In the genomic region with DNA sequence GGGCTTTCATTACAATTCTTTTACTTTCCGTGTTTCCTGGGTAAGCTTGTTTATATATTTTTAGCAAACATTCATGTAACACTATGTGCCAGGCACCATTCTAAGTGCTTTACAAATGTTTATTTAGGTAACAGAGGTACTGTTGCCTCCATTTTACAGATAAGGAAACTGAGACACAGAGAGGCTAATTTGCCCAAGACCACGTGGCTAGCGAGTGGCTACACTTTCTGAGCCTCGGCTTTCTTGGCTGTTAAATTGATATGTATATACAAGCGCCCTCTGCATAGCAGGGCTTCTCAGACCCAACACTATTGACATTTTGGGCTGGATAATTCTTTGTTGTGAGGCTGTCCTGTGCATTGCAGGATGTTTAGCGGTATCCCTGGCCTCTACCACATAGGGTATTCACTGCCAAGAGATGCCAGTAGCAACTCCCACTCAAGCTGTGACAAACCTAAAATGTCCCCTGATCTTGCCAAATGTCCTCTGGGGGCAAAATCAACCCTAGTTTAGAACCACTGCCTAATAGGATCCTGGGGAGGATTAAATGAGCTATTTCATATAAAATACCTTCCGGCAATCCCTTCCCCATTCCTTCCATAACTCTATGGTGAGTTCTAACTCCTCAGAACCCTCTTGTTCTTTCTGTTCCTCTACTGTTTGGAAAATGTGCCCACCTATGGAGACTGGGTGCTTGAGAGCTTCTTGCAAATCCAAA, we compare ENCODE assay signal across 8 cellular contexts. TPM values are rescaled to one million over a fixed set of nuclear protein-coding genes. Genes with fewer than 3 reads are reported as not detected.
A peak's percentile ranks its signal among the peaks of the same experiment; 100 is the strongest.
DNase-seq lines count a peak whose midpoint lies in the region; ATAC-seq, FAIRE-seq and TF ChIP-seq lines count a peak whose summit lies in the region.

No MANE protein-coding gene starts in this region.

- FAIRE-seq in A549 (lab: Jason Lieb, UNC), result no peak

- peak overlapping the region; percentile 90 to 95 (median 91) for H3K27ac Mint-ChIP-seq in IgD-negative memory B cell
- H3K27ac Mint-ChIP-seq in naive thymus-derived CD4-positive, alpha-beta T cell, result peak overlapping the region; percentile 22 to 90 (median 83)

- intact Hi-C loops in naive thymus-derived CD4-positive, alpha-beta T cell (cut with micrococcal nuclease), result loop anchor here (1.0 to 2.0 kb wide), 3 partner anchors 8 to 18 kb away; partner anchors contain the start of gene ID3 (in 2 of the 2)

- CTCF ChIA-PET in A549 (lab: Yijun Ruan, JAX), result interaction anchor here (0.6 to 4.2 kb wide), 17 partner anchors 8 to 603 kb away, joined by 3 to 30 read pairs (median 4); partner anchors contain the start of gene ID3
- CTCF ChIA-PET in naive thymus-derived CD4-positive, alpha-beta T cell (lab: Charles Lee), result interaction anchor here (1.0 to 2.0 kb wide), 10 partner anchors 16 to 61 kb away, joined by 3 to 17 read pairs (median 5); no protein-coding TSS in a partner anchor

- no peak for TF ChIP-seq RAD21 in A549 (conservative IDR thresholded peaks at IDR 0.05 in 1 of 2, IDR thresholded peaks at IDR 0.05 in 1 of 2)

- H3K27ac ChIP-seq in A549 (peak overlapping the region; percentile 96 to 100), brain microvascular endothelial cell (peak overlapping the region; percentile 99)
- peak overlapping the region; percentile 59 for H3K27ac ChIP-seq in naive thymus-derived CD4-positive, alpha-beta T cell (ENCODE audit: low read depth, low read length)

- ATAC-seq in A549, result peak; percentile 30 to 60; a peak in 4 of 6 replicates
- ATAC-seq in naive thymus-derived CD4-positive, alpha-beta T cell, result no peak
- no peak for ATAC-seq in HG03442 (IDR thresholded peaks at IDR 0.05; ENCODE audit: unreplicated experiment)

- H3K36me3 ChIP-seq in brain microvascular endothelial cell (replicated peaks), result no peaks in the 10 kb centered on the region
- H3K36me3 ChIP-seq in naive thymus-derived CD4-positive, alpha-beta T cell (ENCODE audit: control insufficient read depth in 2 of 3, insufficient read depth in 3 of 3, low read length in 3 of 3), result no peaks in the 10 kb centered on the region

- WGBS in A549 (ENCODE audit: missing lambda C conversion rate), result 8% methylated on average over 7 of the region's 7 CpGs

- peaks cover 0 to 6% (median 2%) of the 10 kb centered on the region in 3 donors for H3K9me3 Mint-ChIP-seq in IgD-negative memory B cell
- H3K9me3 Mint-ChIP-seq in naive thymus-derived CD4-positive, alpha-beta T cell, result peaks cover 0 to 3% (median 0%) of the 10 kb centered on the region in 11 donors

- 0 out of 3 replicates have a peak overlapping the region, but pooled peaks have one; percentile 16 for H3K4me3 ChIP-seq in A549
- peak overlapping the region; percentile 33 for H3K4me3 ChIP-seq in brain microvascular endothelial cell (ENCODE audit: low read depth, low read length)
- no peak overlapping the region for H3K4me3 ChIP-seq in naive thymus-derived CD4-positive, alpha-beta T cell (ENCODE audit: low read length)

- no peak for TF ChIP-seq EP300 in A549 (IDR thresholded peaks at IDR 0.05)

- in situ Hi-C loops in brain microvascular endothelial cell (cut with HindIII; ENCODE audit: low pct_ligation_motif_present, low sequenced_read_pairs), result no loop called here

- H3K36me3 Mint-ChIP-seq in IgD-negative memory B cell, result peaks cover 2% of the 10 kb centered on the region
- H3K36me3 Mint-ChIP-seq in naive thymus-derived CD4-positive, alpha-beta T cell, result no peaks in the 10 kb centered on the region

- H3K9me3 ChIP-seq in A549, result no peaks in the 10 kb centered on the region
- H3K9me3 ChIP-seq in naive thymus-derived CD4-positive, alpha-beta T cell (ENCODE audit: control insufficient read depth in 2 of 3, low read length in 3 of 3), result no peaks in the 10 kb centered on the region

- H3K4me3 Mint-ChIP-seq in IgD-negative memory B cell, result peak overlapping the region; percentile 73 to 93 (median 82)
- peak overlapping the region in 4 of 10 donors; percentile 20 to 66 (median 31) for H3K4me3 Mint-ChIP-seq in naive thymus-derived CD4-positive, alpha-beta T cell

- TF ChIP-seq POLR2A in A549 (IDR thresholded peaks at IDR 0.05; ENCODE audit: low read length), result no peak

- DNase-seq in A549 (ENCODE audit: low read depth in 1 of 2, low spot score in 1 of 2), result no peak
- DNase-seq in brain microvascular endothelial cell, result no peak
- no peak for DNase-seq in naive thymus-derived CD4-positive, alpha-beta T cell
- no peak for DNase-seq in mesenteric fat pad (ENCODE audit: low spot score)
- DNase-seq in LoVo (ENCODE audit: low spot score), result no peak
- DNase-seq in SIG-M5 treated with dmso at 0.1 percent for 504 hours (lab: John Stamatoyannopoulos, UW; ENCODE audit: unreplicated experiment), result no peak

- H3K27me3 ChIP-seq in brain microvascular endothelial cell (replicated peaks), result no peaks in the 10 kb centered on the region
- H3K27me3 ChIP-seq in naive thymus-derived CD4-positive, alpha-beta T cell (ENCODE audit: control insufficient read depth in 2 of 2, insufficient read depth in 2 of 2, low read length in 2 of 2), result no peaks in the 10 kb centered on the region

- H3K4me1 Mint-ChIP-seq in IgD-negative memory B cell, result peaks cover 41 to 62% (median 50%) of the 10 kb centered on the region in 3 donors
- peaks cover 12 to 67% (median 55%) of the 10 kb centered on the region in 7 donors for H3K4me1 Mint-ChIP-seq in naive thymus-derived CD4-positive, alpha-beta T cell

- POLR2A ChIA-PET in A549 (lab: Yijun Ruan, JAX), result interaction anchor here (1.1 to 8.4 kb wide), 8 partner anchors 9 to 115 kb away, joined by 3 to 168 read pairs (median 9); partner anchors contain the start of genes ID3 and RPL11
- POLR2A ChIA-PET in naive thymus-derived CD4-positive, alpha-beta T cell (lab: Charles Lee), result interaction anchor here (1.1 to 57.7 kb wide), 12 partner anchors 8 to 58 kb away, joined by 4 to 1267 read pairs (median 8); partner anchors contain the start of gene ID3

- H3K27me3 Mint-ChIP-seq in IgD-negative memory B cell, result no peaks in the 10 kb centered on the region
- peaks cover 0 to 3% (median 0%) of the 10 kb centered on the region in 5 donors for H3K27me3 Mint-ChIP-seq in naive thymus-derived CD4-positive, alpha-beta T cell

- peak overlapping the region; percentile 82 for H3K4me2 ChIP-seq in A549

- peaks cover 66% of the 10 kb centered on the region for H3K4me1 ChIP-seq in A549
- peaks cover 6 to 29% of the 10 kb centered on the region in 2 donors for H3K4me1 ChIP-seq in naive thymus-derived CD4-positive, alpha-beta T cell (ENCODE audit: control insufficient read depth in 2 of 2, insufficient read depth in 2 of 2, low read length in 2 of 2)

- TF ChIP-seq CTCF in A549 (IDR thresholded peaks at IDR 0.05) (no peak), brain microvascular endothelial cell (IDR thresholded peaks at IDR 0.05; ENCODE audit: low read depth, low read length, missing control alignments) (no peak)

TF ChIP-seq in A549, 52 proteins besides CTCF, POLR2A, EP300 and RAD21:
- no peak for TF ChIP-seq FOXS1 (CRISPR knock-in tag; IDR thresholded peaks at IDR 0.05)
- 0 out of 2 replicates have a peak, but pooled peaks have one; percentile 12 for TF ChIP-seq ZSCAN20 (CRISPR knock-in tag; IDR thresholded peaks at IDR 0.05)
- TF ChIP-seq, protein P1, sequence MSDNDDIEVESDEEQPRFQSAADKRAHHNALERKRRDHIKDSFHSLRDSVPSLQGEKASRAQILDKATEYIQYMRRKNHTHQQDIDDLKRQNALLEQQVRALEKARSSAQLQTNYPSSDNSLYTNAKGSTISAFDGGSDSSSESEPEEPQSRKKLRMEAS (IDR thresholded peaks at IDR 0.05), result peak; percentile 46; the same call in 1 of the 2 replicates
- TF ChIP-seq KDM1A (IDR thresholded peaks at IDR 0.05; ENCODE audit: low read depth), result no peak
- TF ChIP-seq EHF (CRISPR knock-in tag; IDR thresholded peaks at IDR 0.05), result 0 out of 2 replicates have a peak, but pooled peaks have one; percentile 45
- TF ChIP-seq, protein P2, sequence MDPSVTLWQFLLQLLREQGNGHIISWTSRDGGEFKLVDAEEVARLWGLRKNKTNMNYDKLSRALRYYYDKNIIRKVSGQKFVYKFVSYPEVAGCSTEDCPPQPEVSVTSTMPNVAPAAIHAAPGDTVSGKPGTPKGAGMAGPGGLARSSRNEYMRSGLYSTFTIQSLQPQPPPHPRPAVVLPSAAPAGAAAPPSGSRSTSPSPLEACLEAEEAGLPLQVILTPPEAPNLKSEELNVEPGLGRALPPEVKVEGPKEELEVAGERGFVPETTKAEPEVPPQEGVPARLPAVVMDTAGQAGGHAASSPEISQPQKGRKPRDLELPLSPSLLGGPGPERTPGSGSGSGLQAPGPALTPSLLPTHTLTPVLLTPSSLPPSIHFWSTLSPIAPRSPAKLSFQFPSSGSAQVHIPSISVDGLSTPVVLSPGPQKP (IDR thresholded peaks at IDR 0.05; ENCODE audit: low read depth, low read length), result no peak
- TF ChIP-seq HOXA7 (CRISPR knock-in tag; IDR thresholded peaks at IDR 0.05), result peak; percentile 5; the same call in 1 of the 2 replicates
- TF ChIP-seq KDM5A (IDR thresholded peaks at IDR 0.05), result no peak
- no peak for TF ChIP-seq NFE2L2 (conservative IDR thresholded peaks at IDR 0.05; ENCODE audit: low read length)
- TF ChIP-seq HEYL (CRISPR knock-in tag; IDR thresholded peaks at IDR 0.05), result peak; percentile 26; the same call in 1 of the 2 replicates
TF ChIP-seq in A549: peak in this region for 5.

RNA-seq across cellular contexts. Expression of gene ID3, which starts 17.2 kb away (rescaled TPM):
- 171 and 193 TPM in 2 replicates for polyA plus RNA-seq in A549 (2011; rRNA removed)
- 847 and 922 TPM in 2 replicates for polyA plus RNA-seq in A549 (2012; cell fraction: cytosol; rRNA removed)
- polyA plus RNA-seq in A549 (2012; cell fraction: nucleus; rRNA removed), result 1,068 and 1,236 TPM in 2 replicates
- polyA plus RNA-seq in A549 (2017; fragmentation: RNase III; extraction: RNeasy Plus Mini Kit Qiagen cat#74134 plus additional on column Dnase treatment), result 209 to 336 TPM (median 288 TPM) in 3 replicates
- polyA minus RNA-seq in A549 (2011; rRNA and poly(A)+ RNA removed), result 142 and 176 TPM in 2 replicates
- polyA plus RNA-seq in IgD-negative memory B cell, result 74.0 TPM
- total RNA-seq in naive thymus-derived CD4-positive, alpha-beta T cell, result 10 to 100 TPM; 14.8 to 89.4 (median 34.1) TPM
- polyA plus RNA-seq in naive thymus-derived CD4-positive, alpha-beta T cell, result 10 to 100 TPM; 13.0 to 28.3 TPM
- 168 TPM for total RNA-seq in mesenteric fat pad

RNA-seq across cellular contexts. Expression of gene E2F2, which starts 45.5 kb away (rescaled TPM):
- polyA plus RNA-seq in A549 (2011; rRNA removed) (0.90 and 1.6 TPM in 2 replicates), A549 (2017; fragmentation: RNase III; extraction: RNeasy Plus Mini Kit Qiagen cat#74134 plus additional on column Dnase treatment) (3.4 to 3.9 TPM (median 3.4 TPM) in 3 replicates), IgD-negative memory B cell (2.2 TPM)
- 1.8 and 2.4 TPM in 2 replicates for polyA plus RNA-seq in A549 (2012; cell fraction: cytosol; rRNA removed)
- 6.3 and 9.0 TPM in 2 replicates for polyA plus RNA-seq in A549 (2012; cell fraction: nucleus; rRNA removed)
- polyA minus RNA-seq in A549 (2011; rRNA and poly(A)+ RNA removed), result 3.0 and 3.3 TPM in 2 replicates
- 10 to 100 TPM in 1 of 5 experiments, 1 to 10 TPM in 1, under 1 TPM in 2, not detected in 1; 0.14 to 65.7 (median 2.5) TPM for total RNA-seq in naive thymus-derived CD4-positive, alpha-beta T cell
- not detected for polyA plus RNA-seq in naive thymus-derived CD4-positive, alpha-beta T cell
- 0.29 TPM for total RNA-seq in mesenteric fat pad

Comparison
In these comparisons a context has a peak if more than half of its experiments do, and no peak if none do; other contexts are left out.
1. ATAC-seq: peak in A549 (2 of 2); none in naive thymus-derived CD4-positive, alpha-beta T cell (single experiment) and HG03442 (single experiment).
2. Peak in every context shown above with its lines, with median percentiles within 50 percentile points of each other: H3K27ac ChIP-seq.